Comparison of ENCODE assay signal across 8 cellular contexts in genomic region chr16:67155305-67156145, GRCh38. TPM values are rescaled to one million over a fixed set of nuclear protein-coding genes. Genes with fewer than 3 reads are reported as not detected.
DNase-seq lines count a peak whose midpoint lies in the region; ATAC-seq and TF ChIP-seq lines count a peak whose summit lies in the region.

No MANE protein-coding gene starts in this region.

- CTCF ChIA-PET in A673 (lab: Charles Lee), result interaction anchor here (0.5 to 1.5 kb wide), 21 partner anchors 10 to 260 kb away, joined by 3 to 39 read pairs (median 4); partner anchors contain the start of genes CES3 and NOL3

- DNase-seq in A673 (ENCODE audit: low spot score) (peak; percentile 84), GM19238 (ENCODE audit: insufficient read length, low spot score) (peak; percentile 86), NCI-H226 (peak; percentile 51), colonic mucosa (peak; percentile 77), left lobe of liver (ENCODE audit: low spot score) (peak; percentile 78), NCI-H187 treated with DMSO at 0.1 percent for 48 hours (lab: John Stamatoyannopoulos, UW) (no peak)
- peak; percentile 74 for DNase-seq in activated CD4-positive, alpha-beta T cell treated with anti-CD3 and anti-CD28 coated beads for 4 hours
- peak; percentile 80 for DNase-seq in stimulated activated CD4-positive, alpha-beta T cell treated with anti-CD3 and anti-CD28 coated beads, Interleukin-4, amount 100 ng/mL, for 24 hours

- peak overlapping the region; percentile 38 for H3K4me3 ChIP-seq in A673 (ENCODE audit: low read depth, low read length, poor library complexity, severe bottlenecking)
- peak overlapping the region; percentile 16 for H3K4me3 ChIP-seq in colonic mucosa

- H3K9ac ChIP-seq in colonic mucosa (ENCODE audit: low read depth in 2 of 2, low read length in 2 of 2), result peak overlapping the region; percentile 16 to 68

- no TSS peak for BruUV-seq in A673 (replicated peaks; lab: Mats Ljungman, UMichigan)

- H3K36me3 ChIP-seq in A673 (ENCODE audit: insufficient read depth, low read length, poor library complexity, severe bottlenecking) (no peaks in the 10 kb centered on the region), colonic mucosa (no peaks in the 10 kb centered on the region)

- H3K27me3 ChIP-seq in A673 (replicated peaks; ENCODE audit: insufficient read depth, low read depth, low read length, poor library complexity), result no peaks in the 10 kb centered on the region
- no peaks in the 10 kb centered on the region for H3K27me3 ChIP-seq in colonic mucosa

- ATAC-seq in left lobe of liver, result peak; percentile 78

- POLR2A ChIA-PET in A673 (lab: Charles Lee; ENCODE audit: low non-redundant PET), result no interaction called here

- TF ChIP-seq CTCF in A673 (conservative IDR thresholded peaks at IDR 0.05; ENCODE audit: low read depth, low read length) (peak; percentile 75), colonic mucosa (IDR thresholded peaks at IDR 0.05) (peak; percentile 91)

- H3K9me3 ChIP-seq in A673 (ENCODE audit: low read depth, low read length, poor library complexity, severe bottlenecking) (no peaks in the 10 kb centered on the region), colonic mucosa (no peaks in the 10 kb centered on the region)

- H3K4me1 ChIP-seq in A673 (ENCODE audit: insufficient read depth, low read length, poor library complexity, severe bottlenecking) (peaks cover 17% of the 10 kb centered on the region), colonic mucosa (peaks cover 20% of the 10 kb centered on the region)

- intact Hi-C loops in A673 (cut with micrococcal nuclease; ENCODE audit: unreplicated experiment), result loop anchor here (1.0 to 10.0 kb wide), 2 partner anchors 178 to 261 kb away; no protein-coding TSS in a partner anchor
- intact Hi-C loops in colonic mucosa (cut with DNase I), result loop anchor here (5.0 kb wide), 2 partner anchors 138 to 178 kb away; no protein-coding TSS in a partner anchor

- H3K27ac ChIP-seq in A673 (ENCODE audit: low read depth, low read length, poor library complexity, severe bottlenecking), result no peak overlapping the region
- H3K27ac ChIP-seq in colonic mucosa, result no peak overlapping the region

RNA-seq across cellular contexts. Expression of gene TRADD, which starts 4.2 kb away (rescaled TPM):
- total RNA-seq in A673 (2021), result 7.7 and 10.8 TPM in 2 replicates
- total RNA-seq in colonic mucosa, result 10 to 100 TPM; 27.5 to 37.1 TPM
- 12.1 TPM for total RNA-seq in left lobe of liver

RNA-seq across cellular contexts. Expression of gene FBXL8, which starts 4.2 kb away (rescaled TPM):
- 8.3 and 13.8 TPM in 2 replicates for total RNA-seq in A673 (2021)
- total RNA-seq in colonic mucosa, result 10 to 100 TPM; 12.0 to 27.1 TPM
- total RNA-seq in left lobe of liver, result 20.6 TPM

RNA-seq across cellular contexts. Expression of gene B3GNT9, which starts 4.7 kb away (rescaled TPM):
- total RNA-seq in A673 (2021) (11.5 and 13.8 TPM in 2 replicates), colonic mucosa (1 to 10 TPM; 4.4 to 4.9 TPM), left lobe of liver (1.6 TPM)

RNA-seq across cellular contexts. Expression of gene HSF4, which starts 9.0 kb away (rescaled TPM):
- total RNA-seq in A673 (2021) (13.9 and 20.2 TPM in 2 replicates), colonic mucosa (10 to 100 TPM; 23.6 TPM), left lobe of liver (60.5 TPM)

RNA-seq across cellular contexts. Expression of gene NOL3, which starts 14.8 kb away (rescaled TPM):
- total RNA-seq in A673 (2021), result 15.3 and 16.4 TPM in 2 replicates
- 10 to 100 TPM; 26.2 to 31.0 TPM for total RNA-seq in colonic mucosa
- total RNA-seq in left lobe of liver, result 40.7 TPM
